ENCODE assay signal across 25 cellular contexts in the genomic region with DNA sequence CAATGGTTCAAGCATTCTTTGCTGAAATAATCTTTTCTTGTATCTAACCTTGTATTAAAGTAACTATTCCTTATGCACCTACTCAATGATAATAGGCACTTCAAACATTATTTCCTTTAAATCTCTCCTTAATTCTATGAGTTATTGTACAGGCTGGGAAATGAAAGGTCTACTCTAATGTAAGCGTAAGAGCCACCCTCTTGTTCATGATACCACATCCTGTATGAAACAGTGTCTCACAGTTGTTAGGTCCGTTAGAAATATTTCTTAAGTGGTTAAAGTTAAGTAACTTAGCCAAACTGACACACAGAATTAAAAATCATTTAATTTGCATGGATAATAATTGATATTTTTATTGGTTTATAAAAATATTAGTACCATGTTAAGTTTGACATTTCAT.
"Had no signal": no experiment of that assay in that cellular context is flagged by ENCODE, and none has a peak within 500 bp of the region (broad histone marks: within the 10 kb centered on the region; RNA-seq: fewer than 3 reads in every experiment).

No MANE protein-coding gene starts in this region.

- H3K27ac Mint-ChIP-seq: dendritic cell treated with granulocyte-macrophage colony-stimulating factor and Interleukin-4, amounts not matched to agents 40 ng/mL and 50 ng/mL, for 4 days; endodermal cell; natural killer cell; stimulated activated naive B cell treated with anti-CD40 and anti-IgM and Interleukin-4, amounts not matched to agents 10 μg/mL and 1 μg/mL and 100 μg/mL, for 72 hours; stimulated activated naive CD8-positive, alpha-beta T cell treated with anti-CD3 and anti-CD28 coated beads, Interleukin-15, Interleukin-2, amounts not matched to agents 100 ng/mL and 50 ng/mL, for 24 hours had no signal

- H3K9me3 ChIP-seq: gastrocnemius medialis, lower lobe of right lung, ovary, psoas muscle, sigmoid colon, suprapubic skin, thyroid gland, vagina had no signal

- H3K27me3 Mint-ChIP-seq: dendritic cell treated with granulocyte-macrophage colony-stimulating factor and Interleukin-4, amounts not matched to agents 40 ng/mL and 50 ng/mL, for 4 days; stimulated activated naive B cell treated with anti-CD40 and anti-IgM and Interleukin-4, amounts not matched to agents 10 μg/mL and 1 μg/mL and 100 μg/mL, for 72 hours; stimulated activated naive CD8-positive, alpha-beta T cell treated with anti-CD3 and anti-CD28 coated beads, Interleukin-15, Interleukin-2, amounts not matched to agents 100 ng/mL and 50 ng/mL, for 24 hours had no signal

- H3K27ac ChIP-seq: epithelial cell of prostate, gastrocnemius medialis, lower lobe of right lung, ovary, psoas muscle, sigmoid colon, suprapubic skin, thyroid gland, vagina had no signal

- H3K27me3 ChIP-seq: gastrocnemius medialis, ovary, sigmoid colon, suprapubic skin, thyroid gland, vagina had no signal

- H3K4me3 ChIP-seq: gastrocnemius medialis, lower lobe of right lung, ovary, psoas muscle, sigmoid colon, suprapubic skin, thyroid gland, vagina had no signal

- DNase-seq: effector CD8-positive, alpha-beta T cell; endodermal cell; foreskin fibroblast; gastrocnemius medialis; head of caudate nucleus; left ventricle myocardium superior; lower lobe of right lung; natural killer cell; occipital lobe; ovary; posterior cingulate gyrus; psoas muscle; right cardiac atrium; sigmoid colon; stimulated activated CD4-positive, alpha-beta T cell treated with anti-CD3 and anti-CD28 coated beads, Interleukin-2, amount 100 ng/mL, for 24 hours; stimulated activated CD4-positive, alpha-beta T cell treated with anti-CD3 and anti-CD28 coated beads, Interleukin-4, amount 100 ng/mL, for 24 hours; stimulated activated naive B cell treated with anti-CD40 and anti-IgM and Interleukin-4, amounts not matched to agents 10 μg/mL and 1 μg/mL and 100 μg/mL, for 72 hours; thyroid gland; trophoblast cell had no signal

- H3K4me3 Mint-ChIP-seq: dendritic cell treated with granulocyte-macrophage colony-stimulating factor and Interleukin-4, amounts not matched to agents 40 ng/mL and 50 ng/mL, for 4 days; endodermal cell; natural killer cell; stimulated activated naive B cell treated with anti-CD40 and anti-IgM and Interleukin-4, amounts not matched to agents 10 μg/mL and 1 μg/mL and 100 μg/mL, for 72 hours; stimulated activated naive CD8-positive, alpha-beta T cell treated with anti-CD3 and anti-CD28 coated beads, Interleukin-15, Interleukin-2, amounts not matched to agents 100 ng/mL and 50 ng/mL, for 24 hours had no signal

- H3K9me3 Mint-ChIP-seq: endodermal cell had no signal

- H3K36me3 Mint-ChIP-seq: stimulated activated naive B cell treated with anti-CD40 and anti-IgM and Interleukin-4, amounts not matched to agents 10 μg/mL and 1 μg/mL and 100 μg/mL, for 72 hours had no signal

- H3K4me1 Mint-ChIP-seq: natural killer cell; stimulated activated naive B cell treated with anti-CD40 and anti-IgM and Interleukin-4, amounts not matched to agents 10 μg/mL and 1 μg/mL and 100 μg/mL, for 72 hours had no signal

- H3K4me1 ChIP-seq: gastrocnemius medialis, lower lobe of right lung, psoas muscle, sigmoid colon, suprapubic skin, thyroid gland, vagina had no signal

- FAIRE-seq: keratinocyte had no signal

- H3K36me3 ChIP-seq: gastrocnemius medialis, lower lobe of right lung, ovary, sigmoid colon, suprapubic skin, thyroid gland, vagina had no signal
